ENCODE assay signal across 28 cellular contexts in the genomic region with DNA sequence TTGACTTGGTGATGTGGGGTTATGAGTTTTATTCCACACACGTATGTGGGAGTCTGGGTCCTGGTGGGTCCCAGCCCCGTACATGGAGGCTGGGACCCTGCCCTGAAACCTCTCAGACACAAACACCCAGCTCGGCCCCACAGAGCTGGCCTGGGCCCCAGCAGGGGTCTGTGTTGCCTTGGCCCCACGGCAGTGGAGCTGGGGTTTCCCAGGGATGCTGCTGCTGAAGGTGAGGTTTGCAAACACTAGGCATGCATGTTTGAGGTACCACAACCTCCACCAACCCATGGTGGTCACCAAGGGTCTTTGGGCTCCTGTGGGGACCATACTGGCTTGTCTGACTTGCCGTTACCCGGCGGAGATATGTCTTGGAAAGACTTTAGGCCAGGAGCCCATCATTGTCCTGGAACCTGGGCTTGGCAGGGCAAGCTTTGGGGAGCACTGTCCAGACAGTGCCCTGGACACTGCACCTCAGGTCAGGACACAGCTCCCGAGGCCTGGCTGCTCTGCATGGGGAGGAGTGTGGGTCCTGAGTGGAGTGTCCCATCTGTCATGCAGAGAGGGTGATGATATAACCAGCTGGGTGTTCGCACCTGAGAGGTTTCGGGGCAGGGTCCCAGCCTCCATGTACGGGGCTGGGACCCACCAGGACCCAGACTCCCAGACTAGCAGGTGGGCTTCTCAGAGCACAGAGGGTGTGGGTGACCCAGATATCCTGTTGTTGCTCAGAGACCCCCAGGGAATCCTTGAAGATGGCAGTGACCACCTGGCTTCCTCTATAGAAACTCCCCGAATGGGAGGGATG.
DNase-seq lines count a peak whose midpoint lies in the region; FAIRE-seq and TF ChIP-seq lines count a peak whose summit lies in the region.
"Had no signal": no experiment of that assay in that cellular context is flagged by ENCODE, and none has a peak within 500 bp of the region (broad histone marks: within the 10 kb centered on the region; RNA-seq: fewer than 3 reads in every experiment).

No MANE protein-coding gene starts in this region.

- TF ChIP-seq CTCF in GM10266 (IDR thresholded peaks at IDR 0.05; ENCODE audit: control insufficient read depth, insufficient read depth, low read depth, missing control alignments) (no peak), osteoblast (IDR thresholded peaks at IDR 0.05; ENCODE audit: extremely low read depth, low read depth, low read length) (no peak)

- H3K4me1 ChIP-seq in osteoblast (ENCODE audit: insufficient read depth, low read length) (no peaks in the 10 kb centered on the region), small intestine (ENCODE audit: control insufficient read depth in 2 of 2, insufficient read depth in 1 of 2, low read depth in 1 of 2, low read length in 1 of 2) (peaks cover 0 to under 1% of the 10 kb centered on the region in 2 donors)
- H3K4me1 ChIP-seq: breast epithelium had no signal

- peak overlapping the region; percentile 53 for H3K27ac Mint-ChIP-seq in dendritic cell treated with granulocyte-macrophage colony-stimulating factor and Interleukin-4, amounts not matched to agents 40 ng/mL and 50 ng/mL, for 4 days
- H3K27ac Mint-ChIP-seq: stimulated activated naive CD8-positive, alpha-beta T cell treated with anti-CD3 and anti-CD28 coated beads, Interleukin-15, Interleukin-2, amounts not matched to agents 100 ng/mL and 50 ng/mL, for 24 hours had no signal

- no peaks in the 10 kb centered on the region for H3K9me3 Mint-ChIP-seq in dendritic cell treated with granulocyte-macrophage colony-stimulating factor and Interleukin-4, amounts not matched to agents 40 ng/mL and 50 ng/mL, for 4 days
- H3K9me3 Mint-ChIP-seq: neural crest cell; stimulated activated naive CD8-positive, alpha-beta T cell treated with anti-CD3 and anti-CD28 coated beads, Interleukin-15, Interleukin-2, amounts not matched to agents 100 ng/mL and 50 ng/mL, for 24 hours; T-cell had no signal

- H3K27ac ChIP-seq in osteoblast (ENCODE audit: low read depth, low read length): no peak overlapping the region
- no peak overlapping the region for H3K27ac ChIP-seq in small intestine (ENCODE audit: low read depth in 1 of 2, low read length in 1 of 2)
- H3K27ac ChIP-seq: 22Rv1, breast epithelium, tibial nerve had no signal

- H3K36me3 ChIP-seq in osteoblast (ENCODE audit: insufficient read depth, low read length) (no peaks in the 10 kb centered on the region), small intestine (ENCODE audit: control insufficient read depth in 2 of 2, insufficient read depth in 2 of 2, low read length in 2 of 2) (no peaks in the 10 kb centered on the region)
- H3K36me3 ChIP-seq: breast epithelium, tibial nerve had no signal

- no peak for FAIRE-seq in small intestine (lab: Jason Lieb, UNC)
- FAIRE-seq: GM12892, GM19239, TTC549 had no signal

- H3K27me3 Mint-ChIP-seq in dendritic cell treated with granulocyte-macrophage colony-stimulating factor and Interleukin-4, amounts not matched to agents 40 ng/mL and 50 ng/mL, for 4 days: peaks cover 3% of the 10 kb centered on the region
- H3K27me3 Mint-ChIP-seq: stimulated activated naive CD8-positive, alpha-beta T cell treated with anti-CD3 and anti-CD28 coated beads, Interleukin-15, Interleukin-2, amounts not matched to agents 100 ng/mL and 50 ng/mL, for 24 hours; T-cell had no signal

- H3K4me3 Mint-ChIP-seq in dendritic cell treated with granulocyte-macrophage colony-stimulating factor and Interleukin-4, amounts not matched to agents 40 ng/mL and 50 ng/mL, for 4 days: no peak overlapping the region
- H3K4me3 Mint-ChIP-seq: neural crest cell; stimulated activated naive CD8-positive, alpha-beta T cell treated with anti-CD3 and anti-CD28 coated beads, Interleukin-15, Interleukin-2, amounts not matched to agents 100 ng/mL and 50 ng/mL, for 24 hours; T-cell had no signal

- no peak overlapping the region for H2AFZ ChIP-seq in osteoblast (ENCODE audit: low read length)

- H3K9me3 ChIP-seq in osteoblast (ENCODE audit: low read depth, low read length): no peaks in the 10 kb centered on the region
- no peaks in the 10 kb centered on the region for H3K9me3 ChIP-seq in small intestine (ENCODE audit: control insufficient read depth, low read depth)
- H3K9me3 ChIP-seq: breast epithelium had no signal

- no peak overlapping the region for H3K4me3 ChIP-seq in osteoblast (ENCODE audit: insufficient read depth, low read length)
- no peak overlapping the region for H3K4me3 ChIP-seq in small intestine (ENCODE audit: low read depth in 1 of 2, low read length in 2 of 2)
- H3K4me3 ChIP-seq: breast epithelium, tibial nerve had no signal

- no peaks in the 10 kb centered on the region for H3K79me2 ChIP-seq in osteoblast (ENCODE audit: insufficient read depth, low read length)

- peaks cover 11% of the 10 kb centered on the region for H3K36me3 Mint-ChIP-seq in dendritic cell treated with granulocyte-macrophage colony-stimulating factor and Interleukin-4, amounts not matched to agents 40 ng/mL and 50 ng/mL, for 4 days (ENCODE audit: low read depth)
- H3K36me3 Mint-ChIP-seq: T-cell had no signal

- WGBS in small intestine, 3 donors: 82 to 87% (median 83%) methylated on average over 12 of the region's 12 CpGs

- H4K20me1 ChIP-seq in osteoblast (ENCODE audit: insufficient read depth, low read length): no peaks in the 10 kb centered on the region

- H3K4me1 Mint-ChIP-seq in dendritic cell treated with granulocyte-macrophage colony-stimulating factor and Interleukin-4, amounts not matched to agents 40 ng/mL and 50 ng/mL, for 4 days (ENCODE audit: low read depth): peaks cover 58% of the 10 kb centered on the region
- H3K4me1 Mint-ChIP-seq: neural crest cell had no signal

- H3K27me3 ChIP-seq in osteoblast (ENCODE audit: insufficient read depth, low read length) (peaks cover 18% of the 10 kb centered on the region), small intestine (ENCODE audit: control insufficient read depth in 2 of 2, insufficient read depth in 2 of 2, low read length in 2 of 2) (no peaks in the 10 kb centered on the region)
- H3K27me3 ChIP-seq: breast epithelium had no signal

- DNase-seq in activated CD4-positive, alpha-beta T cell treated with anti-CD3 and anti-CD28 coated beads for 1 hour: peak; percentile 6
- DNase-seq in activated CD4-positive, alpha-beta T cell treated with anti-CD3 and anti-CD28 coated beads for 4 hours: no peak
- DNase-seq in GM10266 (ENCODE audit: extremely low spot score): peak; percentile 2
- peak; percentile 73 for DNase-seq in osteoblast (ENCODE audit: insufficient read length, low spot score, missing footprints)
- no peak for DNase-seq in stimulated activated CD4-positive, alpha-beta T cell treated with anti-CD3 and anti-CD28 coated beads, Interleukin-15, amount 100 ng/mL, for 24 hours
- DNase-seq in small intestine: no peak
- no peak for DNase-seq in CD1c-positive myeloid dendritic cell (ENCODE audit: extremely low spot score)
- DNase-seq: activated gamma-delta T cell; AML-193; amniotic stem cell; COR-L47; DND-41; glutamatergic neuron; NCI-H1105 treated with DMSO at 0.1 percent for 48 hours; NCI-H2081 treated with DMSO at 0.1 percent for 48 hours; NCI-H446; SHP77 treated with DMSO at 0.1 percent for 48 hours; stimulated activated CD4-positive, alpha-beta T cell treated with anti-CD3 and anti-CD28 coated beads, Interleukin-4, amount 100 ng/mL, for 24 hours had no signal

- intact Hi-C loops in dendritic cell treated with granulocyte-macrophage colony-stimulating factor and Interleukin-4, amounts not matched to agents 40 ng/mL and 50 ng/mL, for 4 days (cut with micrococcal nuclease): no loop called here

- no peak overlapping the region for H3K4me2 ChIP-seq in osteoblast (ENCODE audit: insufficient read depth, low read length)

Comparison
In these comparisons a context has a peak if more than half of its experiments do, and no peak if none do; other contexts are left out.
1. DNase-seq: peak in activated CD4-positive, alpha-beta T cell treated with anti-CD3 and anti-CD28 coated beads for 1 hour (single experiment), GM10266 (single experiment) and osteoblast (single experiment); none in activated CD4-positive, alpha-beta T cell treated with anti-CD3 and anti-CD28 coated beads for 4 hours (0 of 2), stimulated activated CD4-positive, alpha-beta T cell treated with anti-CD3 and anti-CD28 coated beads, Interleukin-15, amount 100 ng/mL, for 24 hours (single experiment), small intestine (single experiment) and CD1c-positive myeloid dendritic cell (single experiment).